8 cellular contexts compared by ENCODE assay signal in the genomic region with DNA sequence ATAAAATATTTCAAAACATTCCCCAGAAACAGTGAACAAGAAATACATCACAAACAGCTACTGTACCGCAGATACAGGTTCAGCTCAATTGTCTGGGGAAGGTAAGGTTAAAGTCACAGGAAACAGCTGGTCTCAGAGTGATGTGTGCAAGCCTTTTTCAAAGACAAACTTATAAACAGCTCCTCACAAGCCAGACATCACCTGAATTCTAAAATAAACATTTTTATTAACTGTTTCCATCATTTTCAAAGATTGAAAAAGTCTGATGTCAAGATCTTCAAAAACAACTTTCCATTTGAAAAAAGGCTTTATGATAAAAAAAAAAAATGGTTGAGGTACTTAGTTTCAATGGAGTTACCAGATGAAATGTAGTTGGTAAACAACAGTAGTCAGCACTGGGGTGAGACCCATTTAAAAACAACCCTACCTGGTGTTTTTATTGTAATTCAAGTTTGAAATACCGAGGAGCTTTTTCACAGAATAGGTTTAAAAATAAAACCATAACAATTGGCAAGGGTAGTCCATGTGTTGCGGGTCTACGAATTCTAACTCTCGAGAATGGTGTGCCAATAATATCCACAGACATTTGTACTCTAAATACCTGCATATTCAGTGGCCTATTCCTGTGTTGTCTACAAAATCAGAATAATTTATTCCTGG. TPM values are rescaled to one million over a fixed set of nuclear protein-coding genes. Genes with fewer than 3 reads are reported as not detected.
DNase-seq lines count a peak whose midpoint lies in the region; ATAC-seq and TF ChIP-seq lines count a peak whose summit lies in the region.

No MANE protein-coding gene starts in this region.

- H3K4me3 ChIP-seq in spleen: peak overlapping the region; percentile 40 to 90 (median 77)

- 6 to 31% (median 14%) methylated on average over 5 of the region's 5 CpGs for WGBS in spleen, 5 donors

- intact Hi-C loops in spleen (cut with DNase I; ENCODE audit: low total_unique reads): no loop called here

- peaks cover 0 to 63% (median 22%) of the 10 kb centered on the region in 6 donors for H3K36me3 ChIP-seq in spleen

- peak; percentile 25 for DNase-seq in NOMO-1 treated with DMSO at 0.1 percent for 48 hours (lab: John Stamatoyannopoulos, UW; ENCODE audit: unreplicated experiment)
- no peak for DNase-seq in NOMO-1 treated with dmso at 0.1 percent for 144 hours (lab: John Stamatoyannopoulos, UW; ENCODE audit: unreplicated experiment)
- DNase-seq in glutamatergic neuron: no peak
- no peak for DNase-seq in spleen
- DNase-seq in ureter (ENCODE audit: low spot score): no peak

- H3K36me3 Mint-ChIP-seq in T-helper 1 cell treated with Interleukin-12 subunit alpha and Interleukin-12 subunit beta and Interleukin-4 antibody, amounts not matched to agents 30 μg/mL and 1 μg/mL, for 36 hours (ENCODE audit: low read depth): peaks cover 73% of the 10 kb centered on the region
- H3K36me3 Mint-ChIP-seq in glutamatergic neuron (ENCODE audit: unreplicated experiment): no peaks in the 10 kb centered on the region

- no peaks in the 10 kb centered on the region for H3K27me3 ChIP-seq in spleen (replicated peaks in 1 of 7)

- peak in 1 of 3 donors; percentile 34 for TF ChIP-seq POLR2A in spleen (IDR thresholded peaks at IDR 0.05)

- peaks cover 40% of the 10 kb centered on the region for H3K4me1 Mint-ChIP-seq in T-helper 1 cell treated with Interleukin-12 subunit alpha and Interleukin-12 subunit beta and Interleukin-4 antibody, amounts not matched to agents 30 μg/mL and 1 μg/mL, for 36 hours (ENCODE audit: low read depth)
- H3K4me1 Mint-ChIP-seq in glutamatergic neuron (ENCODE audit: low read depth, unreplicated experiment): peaks cover 21% of the 10 kb centered on the region

- H3K27ac Mint-ChIP-seq in T-helper 1 cell treated with Interleukin-12 subunit alpha and Interleukin-12 subunit beta and Interleukin-4 antibody, amounts not matched to agents 30 μg/mL and 1 μg/mL, for 36 hours: peak overlapping the region; percentile 97
- H3K27ac Mint-ChIP-seq in glutamatergic neuron (ENCODE audit: unreplicated experiment): no peak overlapping the region

- H3K4me1 ChIP-seq in spleen: peaks cover 6 to 49% (median 30%) of the 10 kb centered on the region in 6 donors

- peak overlapping the region; percentile 97 to 100 (median 100) for H3K27ac ChIP-seq in spleen

- no peak for ATAC-seq in GM18520 (IDR thresholded peaks at IDR 0.05; ENCODE audit: unreplicated experiment)
- no peak for ATAC-seq in HG03139 (IDR thresholded peaks at IDR 0.05; ENCODE audit: unreplicated experiment)

- no peaks in the 10 kb centered on the region for H3K9me3 Mint-ChIP-seq in T-helper 1 cell treated with Interleukin-12 subunit alpha and Interleukin-12 subunit beta and Interleukin-4 antibody, amounts not matched to agents 30 μg/mL and 1 μg/mL, for 36 hours
- H3K9me3 Mint-ChIP-seq in glutamatergic neuron (ENCODE audit: unreplicated experiment): peaks cover 21% of the 10 kb centered on the region

- H3K27me3 Mint-ChIP-seq in T-helper 1 cell treated with Interleukin-12 subunit alpha and Interleukin-12 subunit beta and Interleukin-4 antibody, amounts not matched to agents 30 μg/mL and 1 μg/mL, for 36 hours (ENCODE audit: low read depth): no peaks in the 10 kb centered on the region
- peaks cover 12% of the 10 kb centered on the region for H3K27me3 Mint-ChIP-seq in glutamatergic neuron (ENCODE audit: unreplicated experiment)

- H3K4me3 Mint-ChIP-seq in T-helper 1 cell treated with Interleukin-12 subunit alpha and Interleukin-12 subunit beta and Interleukin-4 antibody, amounts not matched to agents 30 μg/mL and 1 μg/mL, for 36 hours: peak overlapping the region; percentile 99
- peak overlapping the region; percentile 88 for H3K4me3 Mint-ChIP-seq in glutamatergic neuron (ENCODE audit: unreplicated experiment)

- TF ChIP-seq CTCF in glutamatergic neuron (IDR thresholded peaks at IDR 0.05; ENCODE audit: partially characterized antibody, unreplicated experiment) (no peak), spleen (IDR thresholded peaks at IDR 0.05 in 8 of 11, conservative IDR thresholded peaks at IDR 0.05 in 3 of 11) (no peak)

- no peaks in the 10 kb centered on the region for H3K9me3 ChIP-seq in spleen

RNA-seq across cellular contexts. Expression of gene BTG1, which starts 3.9 kb away (rescaled TPM):
- total RNA-seq in glutamatergic neuron (ENCODE audit: unreplicated experiment): 72.2 TPM
- 100 to 1,000 TPM; 171 to 358 (median 256) TPM for total RNA-seq in spleen
- 100 to 1,000 TPM; 122 to 228 (median 132) TPM for polyA plus RNA-seq in spleen
- 139 TPM for total RNA-seq in ureter
